ENCODE assay signal across 1 cellular context in genomic region chr1:46013566-46013965, GRCh38.
TF ChIP-seq lines count a peak whose summit lies in the region.

No MANE protein-coding gene starts in this region.

TF ChIP-seq in K562, 482 proteins besides CTCF, POLR2A, EP300 and RAD21:
- TF ChIP-seq MGA (IDR thresholded peaks at IDR 0.05) (0 out of 2 replicates have a peak, but pooled peaks have one; percentile 22), CBFA2T2 (conservative IDR thresholded peaks at IDR 0.05) (no peak), HSF4 (CRISPR knock-in tag; IDR thresholded peaks at IDR 0.05; ENCODE audit: borderline replicate concordance) (no peak), POU5F1 (IDR thresholded peaks at IDR 0.05; ENCODE audit: borderline replicate concordance, low read depth, low read length, partially characterized antibody) (no peak), ATF6 (CRISPR knock-in tag; IDR thresholded peaks at IDR 0.05) (no peak), MCM3 (IDR thresholded peaks at IDR 0.05) (no peak), ZNF197 (CRISPR knock-in tag; IDR thresholded peaks at IDR 0.05; ENCODE audit: low read depth) (no peak)
TF ChIP-seq in K562: peak in this region for 1.
